32 cellular contexts compared by ENCODE assay signal in the genomic region with DNA sequence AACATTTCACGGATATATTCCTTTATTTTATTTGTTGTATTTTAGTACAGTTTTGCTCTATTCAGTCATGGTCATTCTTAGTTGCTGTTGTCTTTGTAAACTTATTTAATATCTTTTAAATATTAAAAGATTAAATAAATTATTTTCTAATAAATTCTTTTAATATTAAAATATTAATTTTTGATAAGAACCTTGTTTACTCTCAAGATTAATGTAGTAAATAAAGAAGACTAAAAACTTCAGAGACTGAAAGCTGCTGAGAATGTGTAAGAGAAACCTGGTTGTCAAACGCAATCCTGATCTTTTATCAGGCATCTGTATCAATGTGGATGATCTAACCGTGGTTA.
"Had no signal": no experiment of that assay in that cellular context is flagged by ENCODE, and none has a peak within 500 bp of the region (broad histone marks: within the 10 kb centered on the region; RNA-seq: fewer than 3 reads in every experiment).

No MANE protein-coding gene starts in this region.

- H3K27me3 ChIP-seq: heart right ventricle, ovary, upper lobe of left lung, vagina had no signal

- H3K36me3 ChIP-seq: heart right ventricle, left ventricle myocardium inferior, ovary, upper lobe of left lung, vagina, WERI-Rb-1 had no signal

- H3K36me3 Mint-ChIP-seq: activated CD4-positive, alpha-beta memory T cell treated with anti-CD3 and anti-CD28 coated beads for 36 hours; activated naive CD4-positive, alpha-beta T cell treated with anti-CD3 and anti-CD28 coated beads, Interleukin-2, amount 10 ng/mL, durations not matched to agents 7 days and 5 days; activated naive CD8-positive, alpha-beta T cell treated with anti-CD3 and anti-CD28 coated beads, Interleukin-2, amount 10 ng/mL, durations not matched to agents 7 days and 5 days; stimulated activated memory B cell treated with anti-CD40 and anti-IgM and Interleukin-4, amounts not matched to agents 10 μg/mL and 1 μg/mL and 100 μg/mL, for 72 hours had no signal

- H3K4me3 ChIP-seq: lung, mucosa of descending colon, ovary, upper lobe of left lung, vagina had no signal

- H3K27ac ChIP-seq: epithelial cell of prostate, ovary, WERI-Rb-1 had no signal

- ATAC-seq: mucosa of descending colon; stimulated activated memory B cell treated with anti-CD40 and anti-IgM and Interleukin-4, amounts not matched to agents 10 μg/mL and 1 μg/mL and 100 μg/mL, for 72 hours; stimulated activated naive CD8-positive, alpha-beta T cell treated with anti-CD3 and anti-CD28 coated beads, Interleukin-15, amount 100 ng/mL, for 72 hours had no signal

- FAIRE-seq: small intestine had no signal

- H3K9me3 ChIP-seq: heart right ventricle, left ventricle myocardium inferior, mucosa of descending colon, ovary, upper lobe of left lung, vagina had no signal

- DNase-seq: activated CD4-positive, alpha-beta memory T cell treated with anti-CD3 and anti-CD28 coated beads for 36 hours; activated CD4-positive, alpha-beta T cell treated with anti-CD3 and anti-CD28 coated beads, Interleukin-2, amount 10 ng/mL, durations not matched to agents 24 days and 14 days; activated CD4-positive, CD25-positive, alpha-beta regulatory T cell treated with anti-CD3 and anti-CD28 coated beads, Interleukin-2, amount 50 U/mL, for 72 hours; activated CD8-positive, alpha-beta memory T cell treated with anti-CD3 and anti-CD28 coated beads, Interleukin-2, amount 50 U/mL, for 48 hours; activated gamma-delta T cell; activated naive CD4-positive, alpha-beta T cell treated with anti-CD3 and anti-CD28 coated beads, Interleukin-2, amount 10 ng/mL, durations not matched to agents 7 days and 5 days; activated naive CD8-positive, alpha-beta T cell treated with anti-CD3 and anti-CD28 coated beads, Interleukin-2, amount 10 ng/mL, durations not matched to agents 7 days and 5 days; activated T-cell treated with anti-CD3 and anti-CD28 coated beads, Interleukin-2, amount 50 U/mL, for 24 hours; amniotic stem cell; central memory CD4-positive, alpha-beta T cell; heart right ventricle; kidney glomerular epithelial cell; left ventricle myocardium inferior; mesendoderm; mucosa of descending colon; ovary; retina; small intestine; stimulated activated CD4-positive, alpha-beta T cell treated with anti-CD3 and anti-CD28 coated beads, Interleukin-4, amount 100 ng/mL, for 24 hours; stimulated activated naive CD8-positive, alpha-beta T cell treated with anti-CD3 and anti-CD28 coated beads, Interleukin-15, amount 100 ng/mL, for 72 hours; SW 1271; T-helper 9 cell; upper lobe of left lung; WERI-Rb-1 had no signal

- H3K27me3 Mint-ChIP-seq: activated T-cell treated with anti-CD3 and anti-CD28 coated beads, Interleukin-2, amount 50 U/mL, for 24 hours had no signal

- H3K27ac Mint-ChIP-seq: activated CD4-positive, alpha-beta memory T cell treated with anti-CD3 and anti-CD28 coated beads for 36 hours; activated CD4-positive, alpha-beta T cell treated with anti-CD3 and anti-CD28 coated beads, Interleukin-2, amount 10 ng/mL, durations not matched to agents 24 days and 14 days; activated naive CD4-positive, alpha-beta T cell treated with anti-CD3 and anti-CD28 coated beads, Interleukin-2, amount 10 ng/mL, durations not matched to agents 7 days and 5 days; activated naive CD8-positive, alpha-beta T cell treated with anti-CD3 and anti-CD28 coated beads, Interleukin-2, amount 10 ng/mL, durations not matched to agents 7 days and 5 days; activated T-cell treated with anti-CD3 and anti-CD28 coated beads, Interleukin-2, amount 50 U/mL, for 24 hours; progenitor cell of endocrine pancreas; stimulated activated naive CD8-positive, alpha-beta T cell treated with anti-CD3 and anti-CD28 coated beads, Interleukin-15, amount 100 ng/mL, for 72 hours; T-helper 1 cell treated with Interleukin-12 subunit alpha and Interleukin-12 subunit beta and Interleukin-4 antibody, amounts not matched to agents 30 μg/mL and 1 μg/mL, for 36 hours had no signal

- H3K9me3 Mint-ChIP-seq: activated CD4-positive, alpha-beta memory T cell treated with anti-CD3 and anti-CD28 coated beads for 36 hours; activated CD4-positive, alpha-beta T cell treated with anti-CD3 and anti-CD28 coated beads, Interleukin-2, amount 10 ng/mL, durations not matched to agents 24 days and 14 days; activated naive CD4-positive, alpha-beta T cell treated with anti-CD3 and anti-CD28 coated beads, Interleukin-2, amount 10 ng/mL, durations not matched to agents 7 days and 5 days; activated naive CD8-positive, alpha-beta T cell treated with anti-CD3 and anti-CD28 coated beads, Interleukin-2, amount 10 ng/mL, durations not matched to agents 7 days and 5 days; activated T-cell treated with anti-CD3 and anti-CD28 coated beads, Interleukin-2, amount 50 U/mL, for 24 hours; dendritic cell treated with granulocyte-macrophage colony-stimulating factor and Interleukin-4, amounts not matched to agents 40 ng/mL and 50 ng/mL, for 4 days; nephron; stimulated activated memory B cell treated with anti-CD40 and anti-IgM and Interleukin-4, amounts not matched to agents 10 μg/mL and 1 μg/mL and 100 μg/mL, for 72 hours; T-helper 1 cell treated with Interleukin-12 subunit alpha and Interleukin-12 subunit beta and Interleukin-4 antibody, amounts not matched to agents 30 μg/mL and 1 μg/mL, for 36 hours had no signal

- H3K4me3 Mint-ChIP-seq: activated CD4-positive, alpha-beta memory T cell treated with anti-CD3 and anti-CD28 coated beads for 36 hours; activated CD4-positive, alpha-beta T cell treated with anti-CD3 and anti-CD28 coated beads, Interleukin-2, amount 10 ng/mL, durations not matched to agents 24 days and 14 days; activated naive CD4-positive, alpha-beta T cell treated with anti-CD3 and anti-CD28 coated beads, Interleukin-2, amount 10 ng/mL, durations not matched to agents 7 days and 5 days; activated naive CD8-positive, alpha-beta T cell treated with anti-CD3 and anti-CD28 coated beads, Interleukin-2, amount 10 ng/mL, durations not matched to agents 7 days and 5 days; activated T-cell treated with anti-CD3 and anti-CD28 coated beads, Interleukin-2, amount 50 U/mL, for 24 hours; dendritic cell treated with granulocyte-macrophage colony-stimulating factor and Interleukin-4, amounts not matched to agents 40 ng/mL and 50 ng/mL, for 4 days; stimulated activated memory B cell treated with anti-CD40 and anti-IgM and Interleukin-4, amounts not matched to agents 10 μg/mL and 1 μg/mL and 100 μg/mL, for 72 hours; stimulated activated naive CD8-positive, alpha-beta T cell treated with anti-CD3 and anti-CD28 coated beads, Interleukin-15, amount 100 ng/mL, for 72 hours; T-helper 1 cell treated with Interleukin-12 subunit alpha and Interleukin-12 subunit beta and Interleukin-4 antibody, amounts not matched to agents 30 μg/mL and 1 μg/mL, for 36 hours had no signal
